ENCODE assay signal across 1 cellular context in genomic region chr1:234866007-234866866, GRCh38.
TF ChIP-seq lines count a peak whose summit lies in the region.

No MANE protein-coding gene starts in this region.

TF ChIP-seq in GM23338, 12 proteins besides CTCF, POLR2A, EP300 and RAD21 (continued from another document):
- TF ChIP-seq ZNF462 (CRISPR knock-in tag; IDR thresholded peaks at IDR 0.05) (no peak), ETS1 (IDR thresholded peaks at IDR 0.05) (no peak), EZH2 (IDR thresholded peaks at IDR 0.05; ENCODE audit: low read depth, unreplicated experiment) (no peak)
